Comparison of ENCODE assay signal across 23 cellular contexts in the genomic region with DNA sequence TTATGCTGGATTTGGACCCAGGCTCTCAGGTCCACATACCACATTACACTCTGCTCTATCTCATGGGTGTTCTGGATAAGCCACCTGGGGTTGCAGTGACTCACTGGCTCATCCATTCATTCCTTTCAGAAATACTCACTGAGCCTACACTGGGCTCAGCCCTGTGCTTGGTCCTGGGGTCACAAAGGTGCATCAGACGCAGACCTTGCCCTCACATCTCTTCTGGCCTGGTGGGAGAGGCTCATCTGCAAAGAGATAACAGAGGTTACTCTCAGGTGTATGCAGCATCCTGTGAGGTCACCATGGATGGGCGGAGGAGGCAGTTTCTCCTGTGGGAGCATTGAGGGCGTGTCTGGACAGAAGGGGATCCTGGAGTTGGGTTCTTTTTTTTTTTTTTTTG. TPM values are rescaled to one million over a fixed set of nuclear protein-coding genes. Genes with fewer than 3 reads are reported as not detected.
"Had no signal": no experiment of that assay in that cellular context is flagged by ENCODE, and none has a peak within 500 bp of the region (broad histone marks: within the 10 kb centered on the region; RNA-seq: fewer than 3 reads in every experiment).

No MANE protein-coding gene starts in this region.

- H3K36me3 Mint-ChIP-seq: activated CD8-positive, alpha-beta memory T cell treated with anti-CD3 and anti-CD28 coated beads, Interleukin-2, amount 10 ng/mL, durations not matched to agents 7 days and 5 days; mesothelial cell of epicardium; naive thymus-derived CD4-positive, alpha-beta T cell; T-cell had no signal

- H3K9me3 Mint-ChIP-seq: activated B cell treated with CpG ODN at 0.5 μM for 24 hours; activated CD4-positive, alpha-beta memory T cell treated with anti-CD3 and anti-CD28 coated beads, Interleukin-2, amount 10 ng/mL, durations not matched to agents 7 days and 5 days; T-cell; T-helper 2 cell treated with Interferon-gamma antibody and Interleukin-4, amounts not matched to agents 5 μg/mL and 100 μg/mL, for 36 hours had no signal

- DNase-seq: activated B cell treated with CpG ODN at 0.5 μM for 24 hours; activated CD4-positive, alpha-beta memory T cell treated with anti-CD3 and anti-CD28 coated beads, Interleukin-2, amount 10 ng/mL, durations not matched to agents 7 days and 5 days; activated CD4-positive, alpha-beta T cell treated with anti-CD3 and anti-CD28 coated beads for 4 hours; activated CD8-positive, alpha-beta memory T cell treated with anti-CD3 and anti-CD28 coated beads, Interleukin-2, amount 10 ng/mL, durations not matched to agents 7 days and 5 days; activated effector memory CD4-positive, alpha-beta T cell treated with anti-CD3 and anti-CD28 coated beads, Interleukin-2, amount 50 U/mL, for 16 hours; activated naive CD4-positive, alpha-beta T cell treated with anti-CD3 and anti-CD28 coated beads, Interleukin-2, amount 10 ng/mL, durations not matched to agents 7 days and 5 days; central memory CD4-positive, alpha-beta T cell; foreskin melanocyte; mammary epithelial cell; naive thymus-derived CD4-positive, alpha-beta T cell; nucleus accumbens; stimulated activated CD4-positive, alpha-beta T cell treated with anti-CD3 and anti-CD28 coated beads, Interleukin-15, amount 100 ng/mL, for 24 hours; T-cell; tibial artery had no signal

- H3K9me3 ChIP-seq: breast epithelium, right atrium auricular region, tibial artery had no signal

- H3K4me3 Mint-ChIP-seq: activated B cell treated with CpG ODN at 0.5 μM for 24 hours; activated CD4-positive, alpha-beta memory T cell treated with anti-CD3 and anti-CD28 coated beads, Interleukin-2, amount 10 ng/mL, durations not matched to agents 7 days and 5 days; activated CD8-positive, alpha-beta memory T cell treated with anti-CD3 and anti-CD28 coated beads, Interleukin-2, amount 10 ng/mL, durations not matched to agents 7 days and 5 days; activated naive CD4-positive, alpha-beta T cell treated with anti-CD3 and anti-CD28 coated beads, Interleukin-2, amount 10 ng/mL, durations not matched to agents 7 days and 5 days; mesothelial cell of epicardium; T-cell; T-helper 2 cell treated with Interferon-gamma antibody and Interleukin-4, amounts not matched to agents 5 μg/mL and 100 μg/mL, for 36 hours had no signal

- ATAC-seq: activated CD8-positive, alpha-beta memory T cell treated with anti-CD3 and anti-CD28 coated beads, Interleukin-2, amount 10 ng/mL, durations not matched to agents 7 days and 5 days; esophagus mucosa; naive thymus-derived CD4-positive, alpha-beta T cell; T-cell had no signal

- H3K27ac Mint-ChIP-seq: activated B cell treated with CpG ODN at 0.5 μM for 24 hours; activated CD4-positive, alpha-beta memory T cell treated with anti-CD3 and anti-CD28 coated beads, Interleukin-2, amount 10 ng/mL, durations not matched to agents 7 days and 5 days; activated CD8-positive, alpha-beta memory T cell treated with anti-CD3 and anti-CD28 coated beads, Interleukin-2, amount 10 ng/mL, durations not matched to agents 7 days and 5 days; activated naive CD4-positive, alpha-beta T cell treated with anti-CD3 and anti-CD28 coated beads, Interleukin-2, amount 10 ng/mL, durations not matched to agents 7 days and 5 days; mesothelial cell of epicardium; T-cell; T-helper 2 cell treated with Interferon-gamma antibody and Interleukin-4, amounts not matched to agents 5 μg/mL and 100 μg/mL, for 36 hours had no signal

- H3K4me1 Mint-ChIP-seq: mesothelial cell of epicardium had no signal

RNA-seq across cellular contexts. Expression of a gene that starts 12.1 kb away (rescaled TPM):
- total RNA-seq: endothelial cell of umbilical vein, esophagus mucosa, glomerular endothelial cell, pulmonary artery endothelial cell, ureter had no signal
